Comparison of ENCODE assay signal across 19 cellular contexts in the genomic region with DNA sequence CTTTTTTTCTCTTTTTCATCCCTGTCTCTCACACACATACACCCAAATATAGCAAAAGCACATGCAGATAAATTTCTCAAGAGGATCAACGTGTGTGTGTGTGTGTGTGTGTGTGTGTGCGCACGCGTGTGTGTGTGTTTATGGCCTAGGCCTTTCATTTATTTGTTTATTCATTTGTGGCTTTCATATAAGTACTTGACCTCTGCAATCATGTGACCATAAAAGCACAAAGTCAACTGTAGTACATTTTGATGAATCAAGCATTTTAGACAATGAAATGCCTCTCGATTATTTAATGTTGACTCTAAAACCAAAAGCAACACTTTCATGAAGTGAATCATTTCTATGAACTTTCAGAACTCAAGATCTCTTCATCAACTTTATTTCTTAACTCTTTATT.
"Had no signal": no experiment of that assay in that cellular context is flagged by ENCODE, and none has a peak within 500 bp of the region (broad histone marks: within the 10 kb centered on the region; RNA-seq: fewer than 3 reads in every experiment).

No MANE protein-coding gene starts in this region.

- H3K27ac ChIP-seq: foreskin keratinocyte, heart right ventricle, lower lobe of right lung, neutrophil, pancreas, right lobe of liver, thoracic aorta, tibial nerve, upper lobe of left lung had no signal

- H3K36me3 ChIP-seq: heart right ventricle, lower lobe of right lung, neutrophil, pancreas, right lobe of liver, thoracic aorta, tibial nerve, upper lobe of left lung had no signal

- H3K4me3 ChIP-seq: heart right ventricle, lower lobe of right lung, mucosa of descending colon, pancreas, right lobe of liver, thoracic aorta, tibial nerve, upper lobe of left lung had no signal

- H3K4me1 ChIP-seq: foreskin keratinocyte, heart right ventricle, lower lobe of right lung, pancreas, right lobe of liver, tibial nerve, upper lobe of left lung had no signal

- DNase-seq: cortex of kidney; foreskin keratinocyte; glutamatergic neuron; heart right ventricle; hypothalamus; left ventricle myocardium superior; lower lobe of right lung; mucosa of descending colon; naive B cell; pancreas; right lobe of liver; small intestine; stimulated activated CD4-positive, alpha-beta T cell treated with anti-CD3 and anti-CD28 coated beads, Interleukin-15, amount 100 ng/mL, for 24 hours; stimulated activated CD4-positive, alpha-beta T cell treated with anti-CD3 and anti-CD28 coated beads, Interleukin-2, amount 100 ng/mL, for 48 hours; stimulated activated naive B cell treated with anti-CD40 and anti-IgM and Interleukin-4, amounts not matched to agents 10 μg/mL and 1 μg/mL and 100 μg/mL, for 72 hours; upper lobe of left lung had no signal

- H3K27me3 ChIP-seq: foreskin keratinocyte, heart right ventricle, neutrophil, pancreas, right lobe of liver, tibial nerve, upper lobe of left lung had no signal

- H3K9me3 ChIP-seq: heart right ventricle, lower lobe of right lung, mucosa of descending colon, neutrophil, pancreas, right lobe of liver, tibial nerve, upper lobe of left lung had no signal
